Comparison of ENCODE assay signal across 20 cellular contexts in genomic region chr21:39604951-39605350, GRCh38. TPM values are rescaled to one million over a fixed set of nuclear protein-coding genes. Genes with fewer than 3 reads are reported as not detected.
DNase-seq lines count a peak whose midpoint lies in the region; ATAC-seq and TF ChIP-seq lines count a peak whose summit lies in the region.
"Had no signal": no experiment of that assay in that cellular context is flagged by ENCODE, and none has a peak within 500 bp of the region (broad histone marks: within the 10 kb centered on the region; RNA-seq: fewer than 3 reads in every experiment).

No MANE protein-coding gene starts in this region.

- H3K27ac ChIP-seq in caudate nucleus (ENCODE audit: low read depth, low read length) (no peak overlapping the region), esophagus muscularis mucosa (replicated peaks in 1 of 4) (no peak overlapping the region)
- H3K27ac ChIP-seq: BLaER1 had no signal

- H3K27me3 ChIP-seq in esophagus muscularis mucosa (no peaks in the 10 kb centered on the region), Caco-2 (replicated peaks; ENCODE audit: control insufficient read depth, insufficient read depth, low read length) (no peaks in the 10 kb centered on the region)
- H3K27me3 ChIP-seq: BE2C, BLaER1 had no signal

- TF ChIP-seq EP300 in esophagus muscularis mucosa (IDR thresholded peaks at IDR 0.05): no peak

- H3K9me3 ChIP-seq in esophagus muscularis mucosa (no peaks in the 10 kb centered on the region), Caco-2 (no peaks in the 10 kb centered on the region)
- H3K9me3 ChIP-seq: BE2C, BLaER1 had no signal

- ATAC-seq in HG03025 (IDR thresholded peaks at IDR 0.05; ENCODE audit: low FRiP score, unreplicated experiment) (no peak), HG03108 (IDR thresholded peaks at IDR 0.05; ENCODE audit: unreplicated experiment) (no peak)

- no peaks in the 10 kb centered on the region for H3K4me1 ChIP-seq in esophagus muscularis mucosa
- H3K4me1 ChIP-seq in Caco-2: peaks cover 3% of the 10 kb centered on the region; the same call in 1 of the 2 replicates
- H3K4me1 ChIP-seq: BE2C, BLaER1 had no signal

- intact Hi-C loops in esophagus muscularis mucosa (cut with DNase I) (no loop called here), Caco-2 (cut with micrococcal nuclease; ENCODE audit: unreplicated experiment) (no loop called here)

- TF ChIP-seq CTCF in esophagus muscularis mucosa (IDR thresholded peaks at IDR 0.05) (no peak), Caco-2 (IDR thresholded peaks at IDR 0.05; ENCODE audit: insufficient read depth in 1 of 2, low read depth in 1 of 2, low read length in 1 of 2, severe bottlenecking in 1 of 2, unreplicated experiment in 1 of 2) (no peak)

- H3K27ac Mint-ChIP-seq in Caco-2 (ENCODE audit: unreplicated experiment): no peak overlapping the region
- H3K27ac Mint-ChIP-seq: CD14-positive monocyte; CD4-positive, alpha-beta memory T cell; CD4-positive, CD25-positive, alpha-beta regulatory T cell; CD8-positive, alpha-beta memory T cell had no signal

- H3K4me1 Mint-ChIP-seq in Caco-2 (ENCODE audit: low read depth, unreplicated experiment): peaks cover 11% of the 10 kb centered on the region
- H3K4me1 Mint-ChIP-seq: CD14-positive monocyte; CD4-positive, alpha-beta memory T cell; CD4-positive, CD25-positive, alpha-beta regulatory T cell; CD8-positive, alpha-beta memory T cell had no signal

- H3K9me3 Mint-ChIP-seq in Caco-2 (ENCODE audit: unreplicated experiment): no peaks in the 10 kb centered on the region
- H3K9me3 Mint-ChIP-seq: CD14-positive monocyte; CD8-positive, alpha-beta memory T cell had no signal

- no peaks in the 10 kb centered on the region for H3K36me3 ChIP-seq in esophagus muscularis mucosa
- no peaks in the 10 kb centered on the region for H3K36me3 ChIP-seq in Caco-2 (ENCODE audit: control insufficient read depth, insufficient read depth, low read length)
- H3K36me3 ChIP-seq: BE2C, BLaER1 had no signal

- no peak for TF ChIP-seq POLR2A in esophagus muscularis mucosa (IDR thresholded peaks at IDR 0.05; ENCODE audit: low read depth)

- peak in 47 of 61 donors; percentile 19 to 96 (median 70) for DNase-seq in caudate nucleus (lab: John Stamatoyannopoulos, UW)
- DNase-seq in esophagus muscularis mucosa (ENCODE audit: extremely low spot score): peak; percentile 90
- DNase-seq in nucleus accumbens (lab: John Stamatoyannopoulos, UW): peak in 35 of 56 donors; percentile 22 to 90 (median 57)
- DNase-seq in Caco-2: no peak
- no peak for DNase-seq in amygdala (lab: John Stamatoyannopoulos, UW)
- DNase-seq: 8988T; ACHN; BE2C; C1 segment of cervical spinal cord; Calu3; CD4-positive, alpha-beta memory T cell; CD4-positive, CD25-positive, alpha-beta regulatory T cell; CD8-positive, alpha-beta memory T cell; COR-L47; DMS79 treated with DMSO at 0.1 percent for 48 hours; GF-D8 had no signal

- H3K4me3 Mint-ChIP-seq in Caco-2 (ENCODE audit: unreplicated experiment): no peak overlapping the region
- H3K4me3 Mint-ChIP-seq: CD14-positive monocyte; CD4-positive, alpha-beta memory T cell; CD4-positive, CD25-positive, alpha-beta regulatory T cell; CD8-positive, alpha-beta memory T cell had no signal

- no TSS peak for BruUV-seq in Caco-2 (replicated peaks; lab: Mats Ljungman, UMichigan)

- POLR2A ChIA-PET in Caco-2 (lab: Charles Lee): no interaction called here

- no peaks in the 10 kb centered on the region for H3K36me3 Mint-ChIP-seq in Caco-2 (ENCODE audit: insufficient read depth, unreplicated experiment)
- H3K36me3 Mint-ChIP-seq: CD14-positive monocyte; CD4-positive, alpha-beta memory T cell; CD4-positive, CD25-positive, alpha-beta regulatory T cell; CD8-positive, alpha-beta memory T cell had no signal

- no peak overlapping the region for H3K4me3 ChIP-seq in esophagus muscularis mucosa
- no peak overlapping the region for H3K4me3 ChIP-seq in Caco-2 (ENCODE audit: low read depth, low read length)
- H3K4me3 ChIP-seq: BLaER1 had no signal

- CTCF ChIA-PET in Caco-2 (lab: Charles Lee): no interaction called here

- WGBS in esophagus muscularis mucosa: 80% methylated on average over 2 of the region's 8 CpGs

- H3K27me3 Mint-ChIP-seq in Caco-2 (ENCODE audit: insufficient read depth, unreplicated experiment): no peaks in the 10 kb centered on the region

RNA-seq across cellular contexts. Expression of gene B3GALT5, which starts 7.8 kb away (rescaled TPM):
- total RNA-seq in esophagus muscularis mucosa: 1 to 10 TPM in 1 of 4 donors, under 1 TPM in 3; under 0.01 to 1.2 (median 0.74) TPM
- total RNA-seq in Caco-2 (2022): 0.18 and 0.39 TPM in 2 replicates
- total RNA-seq: CD4-positive, alpha-beta memory T cell; CD4-positive, CD25-positive, alpha-beta regulatory T cell; CD8-positive, alpha-beta memory T cell had no signal

Comparison
In these comparisons a context has a peak if more than half of its experiments do, and no peak if none do; other contexts are left out.
1. DNase-seq: peak in caudate nucleus (47 of 61), esophagus muscularis mucosa (single experiment) and nucleus accumbens (35 of 56); none in Caco-2 (0 of 2) and amygdala (0 of 56).